ENCODE assay signal across 8 cellular contexts in the genomic region with DNA sequence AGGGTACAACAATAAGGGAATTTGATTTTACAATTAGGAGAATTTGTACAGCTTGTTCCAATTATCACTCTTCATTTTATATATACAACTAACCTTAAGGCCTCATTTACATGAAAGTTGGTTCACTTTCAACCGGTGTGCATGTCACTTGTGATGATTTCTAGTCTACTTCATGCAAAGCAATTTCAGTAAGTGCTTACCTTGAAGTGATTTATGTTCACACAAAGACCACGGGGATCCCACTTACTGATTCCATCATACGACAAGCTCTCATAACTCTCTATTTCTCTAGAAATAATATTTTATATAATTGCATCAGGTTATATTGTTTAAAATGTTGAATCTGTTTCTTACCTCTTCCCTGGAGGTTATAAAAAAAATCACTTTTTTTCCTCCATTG.
"Had no signal": no experiment of that assay in that cellular context is flagged by ENCODE, and none has a peak within 500 bp of the region (broad histone marks: within the 10 kb centered on the region; RNA-seq: fewer than 3 reads in every experiment).

No MANE protein-coding gene starts in this region.

- ATAC-seq: HCT116, HepG2 had no signal

- H3K36me3 ChIP-seq: HAP-1 had no signal

- H3K9me3 ChIP-seq: HAP-1 had no signal

- H3K27ac ChIP-seq: GM23248, HL-60 had no signal

- H3K4me3 ChIP-seq: GM23248, HAP-1 had no signal

- DNase-seq: GM23248, GOT3, H7, HFFc6 had no signal

- H3K4me1 ChIP-seq: HAP-1 had no signal
